27 cellular contexts compared by ENCODE assay signal in the genomic region with DNA sequence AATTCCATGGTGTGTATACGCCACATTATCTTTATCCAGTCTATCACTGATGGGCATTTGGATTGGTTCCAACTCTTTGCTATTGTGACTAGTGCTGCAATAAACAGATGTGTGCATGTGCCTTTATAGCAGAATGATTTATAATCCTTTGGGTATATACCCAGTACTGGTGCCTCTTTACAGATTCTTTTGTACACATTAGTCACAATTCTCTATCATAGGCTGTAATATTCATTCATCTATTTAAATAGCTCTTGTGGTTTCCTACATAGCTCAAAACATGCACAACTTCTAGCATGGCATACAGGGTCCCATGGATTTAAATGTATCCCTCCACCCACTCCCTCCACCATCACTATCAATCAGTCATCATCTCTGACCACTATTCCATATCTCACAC.
A peak's percentile ranks its signal among the peaks of the same experiment; 100 is the strongest.
DNase-seq lines count a peak whose midpoint lies in the region; ATAC-seq and TF ChIP-seq lines count a peak whose summit lies in the region.
"Had no signal": no experiment of that assay in that cellular context is flagged by ENCODE, and none has a peak within 500 bp of the region (broad histone marks: within the 10 kb centered on the region; RNA-seq: fewer than 3 reads in every experiment).

No MANE protein-coding gene starts in this region.

- peak; percentile 95 for ATAC-seq in PC-3
- ATAC-seq: A549; CD8-positive, alpha-beta T cell had no signal

- H3K4me3 ChIP-seq in PC-3 (ENCODE audit: low read length) (no peak overlapping the region), smooth muscle cell (no peak overlapping the region)
- H3K4me3 ChIP-seq: A549; BLaER1; BLaER1 treated with 17β-estradiol and CSF1 and Interleukin-3, amounts not matched to agents 10 nM and 100 nM had no signal

- TF ChIP-seq CTCF in PC-3 (conservative IDR thresholded peaks at IDR 0.05; ENCODE audit: low read depth, low read length) (no peak), smooth muscle cell (IDR thresholded peaks at IDR 0.05; ENCODE audit: borderline replicate concordance, insufficient read depth, poor library complexity, severe bottlenecking) (no peak)

- no peaks in the 10 kb centered on the region for H3K9me2 ChIP-seq in PC-3 (replicated peaks; ENCODE audit: low read length)

- H3K9ac ChIP-seq in PC-3 (ENCODE audit: low read length) (no peak overlapping the region), smooth muscle cell (ENCODE audit: low read depth) (no peak overlapping the region)
- H3K9ac ChIP-seq: BLaER1; BLaER1 treated with 17β-estradiol and CSF1 and Interleukin-3, amounts not matched to agents 10 nM and 100 nM had no signal

- H3K36me3 ChIP-seq in PC-3 (ENCODE audit: low read depth, low read length) (no peaks in the 10 kb centered on the region), smooth muscle cell (ENCODE audit: low read depth) (no peaks in the 10 kb centered on the region)
- H3K36me3 ChIP-seq: BE2C; BLaER1; BLaER1 treated with 17β-estradiol and CSF1 and Interleukin-3, amounts not matched to agents 10 nM and 100 nM had no signal

- POLR2A ChIA-PET in PC-3 (lab: Charles Lee; ENCODE audit: unreplicated experiment) = interaction anchor here (0.5 kb wide), 1 partner anchor 693 kb away, joined by 3 read pairs; no protein-coding TSS in a partner anchor

- H3K79me2 ChIP-seq in PC-3 (ENCODE audit: low read length) = no peaks in the 10 kb centered on the region
- no peaks in the 10 kb centered on the region for H3K79me2 ChIP-seq in smooth muscle cell (ENCODE audit: low read depth)

- intact Hi-C loops in PC-3 (cut with micrococcal nuclease) = no loop called here

- WGBS in smooth muscle cell (ENCODE audit: low lambda C conversion rate) = 37% methylated on average over 1 of the region's 1 CpG

- DNase-seq in PC-3 (peak; percentile 23), smooth muscle cell (lab: John Stamatoyannopoulos, UW; ENCODE audit: unreplicated experiment) (no peak)
- DNase-seq: 8988T; ACHN; AML-193; BE2C; C1 segment of cervical spinal cord; Caco-2; Calu3; CD4-positive, alpha-beta memory T cell; CD4-positive, alpha-beta T cell; CD4-positive, CD25-positive, alpha-beta regulatory T cell; CD8-positive, alpha-beta memory T cell; CD8-positive, alpha-beta T cell; COR-L47; DMS 273 treated with DMSO at 0.1 percent for 48 hours; DMS153; DMS53; DMS79; DMS79 treated with DMSO at 0.1 percent for 48 hours; DND-41; EL had no signal

- H3K27me3 ChIP-seq in PC-3 (ENCODE audit: low read length) (no peaks in the 10 kb centered on the region), smooth muscle cell (ENCODE audit: low read depth) (no peaks in the 10 kb centered on the region)
- H3K27me3 ChIP-seq: BE2C; BLaER1; BLaER1 treated with 17β-estradiol and CSF1 and Interleukin-3, amounts not matched to agents 10 nM and 100 nM had no signal

- H3K9me3 ChIP-seq in PC-3 (ENCODE audit: low read length) = no peaks in the 10 kb centered on the region
- H3K9me3 ChIP-seq in smooth muscle cell (replicated peaks; ENCODE audit: low read depth) = no peaks in the 10 kb centered on the region
- H3K9me3 ChIP-seq: A549, BE2C, BLaER1, Caco-2 had no signal

- CTCF ChIA-PET in PC-3 (lab: Charles Lee) = interaction anchor here (0.6 kb wide), 2 partner anchors 87 to 688 kb away, joined by 3 to 4 read pairs; no protein-coding TSS in a partner anchor

- H3F3A ChIP-seq in PC-3 (ENCODE audit: low read length, unreplicated experiment) (no peaks in the 10 kb centered on the region), smooth muscle cell (ENCODE audit: low read depth) (no peaks in the 10 kb centered on the region)

- H3K27ac ChIP-seq in PC-3 (ENCODE audit: low read length) (no peak overlapping the region), smooth muscle cell (ENCODE audit: low read depth) (no peak overlapping the region)
- H3K27ac ChIP-seq: 22Rv1; A549; BLaER1; BLaER1 treated with 17β-estradiol and CSF1 and Interleukin-3, amounts not matched to agents 10 nM and 100 nM; C4-2B had no signal

- no peaks in the 10 kb centered on the region for H3K4me1 ChIP-seq in PC-3 (ENCODE audit: insufficient read depth, low read length)
- H3K4me1 ChIP-seq in smooth muscle cell (ENCODE audit: low read depth) = no peaks in the 10 kb centered on the region
- H3K4me1 ChIP-seq: A549; BLaER1; BLaER1 treated with 17β-estradiol and CSF1 and Interleukin-3, amounts not matched to agents 10 nM and 100 nM; Caco-2 had no signal

- no peak overlapping the region for H2AFZ ChIP-seq in PC-3 (ENCODE audit: low read length)
- no peak overlapping the region for H2AFZ ChIP-seq in smooth muscle cell (ENCODE audit: low read depth)

- H4K20me1 ChIP-seq in PC-3 (ENCODE audit: low read length) (no peaks in the 10 kb centered on the region), smooth muscle cell (ENCODE audit: low read depth) (no peaks in the 10 kb centered on the region)
- H4K20me1 ChIP-seq: BLaER1; BLaER1 treated with 17β-estradiol and CSF1 and Interleukin-3, amounts not matched to agents 10 nM and 100 nM had no signal

- H3K4me2 ChIP-seq in PC-3 (ENCODE audit: low read length) = no peak overlapping the region
- H3K4me2 ChIP-seq in smooth muscle cell = no peak overlapping the region
- H3K4me2 ChIP-seq: A549; BLaER1; BLaER1 treated with 17β-estradiol and CSF1 and Interleukin-3, amounts not matched to agents 10 nM and 100 nM had no signal

- BruUV-seq in PC-3 (replicated peaks; lab: Mats Ljungman, UMichigan) = no TSS peak
